ENCODE assay signal across 1 cellular context in genomic region chr5:172788771-172789686, GRCh38.
TF ChIP-seq lines count a peak whose summit lies in the region.

No MANE protein-coding gene starts in this region.

TF ChIP-seq in endothelial cell of umbilical vein, 7 proteins besides CTCF, POLR2A, EP300 and RAD21 (continued from another document):
- TF ChIP-seq MAX (IDR thresholded peaks at IDR 0.05; ENCODE audit: insufficient read depth, insufficient read length) (no peak), POLR2AphosphoS5 (IDR thresholded peaks at IDR 0.05; ENCODE audit: insufficient read depth, low read depth, low read length) (no peak), JUN (IDR thresholded peaks at IDR 0.05; ENCODE audit: borderline replicate concordance, insufficient read depth, insufficient read length, low read depth) (no peak), FOS (IDR thresholded peaks at IDR 0.05; ENCODE audit: borderline replicate concordance, insufficient read depth, low read length) (no peak), EZH2 (IDR thresholded peaks at IDR 0.05; ENCODE audit: borderline replicate concordance, low read depth, low read length, severe bottlenecking) (no peak), GATA2 (IDR thresholded peaks at IDR 0.05; ENCODE audit: insufficient read depth, insufficient read length, low read depth, low read length) (no peak)
